ENCODE assay signal across 34 cellular contexts in the genomic region with DNA sequence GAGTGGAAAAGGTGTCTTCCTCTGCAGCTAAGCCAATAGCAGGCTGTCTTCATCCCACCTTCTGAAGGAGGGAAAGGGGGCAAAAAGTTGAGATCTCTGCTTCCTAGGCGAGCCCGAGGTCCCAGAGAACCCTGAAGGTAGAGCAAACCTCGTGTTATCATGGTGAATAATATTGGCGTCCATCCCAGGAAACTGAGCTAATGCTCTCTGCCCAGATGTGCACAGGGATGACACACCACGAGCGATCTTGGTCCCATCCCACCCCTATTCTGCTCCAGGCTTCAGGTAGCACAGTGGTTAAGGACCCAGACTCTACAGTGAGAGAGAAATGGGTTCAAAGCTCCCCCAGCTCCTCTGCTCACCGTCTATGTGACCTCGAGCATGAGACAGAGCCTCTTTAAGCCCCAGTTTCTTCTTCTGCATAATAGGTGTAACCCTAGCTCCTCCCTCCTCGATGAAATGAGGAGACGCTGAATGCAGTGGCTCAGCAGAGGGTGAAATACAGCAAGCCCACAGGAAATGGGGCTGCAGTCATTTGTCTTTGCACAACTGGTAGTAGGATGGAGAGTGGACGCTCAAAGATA. TPM values are rescaled to one million over a fixed set of nuclear protein-coding genes. Genes with fewer than 3 reads are reported as not detected.
DNase-seq lines count a peak whose midpoint lies in the region; ATAC-seq and TF ChIP-seq lines count a peak whose summit lies in the region.
"Had no signal": no experiment of that assay in that cellular context is flagged by ENCODE, and none has a peak within 500 bp of the region (broad histone marks: within the 10 kb centered on the region; RNA-seq: fewer than 3 reads in every experiment).

No MANE protein-coding gene starts in this region.

- H3K4me3 Mint-ChIP-seq in progenitor cell of endocrine pancreas (ENCODE audit: low read depth): no peak overlapping the region
- H3K4me3 Mint-ChIP-seq: activated naive CD4-positive, alpha-beta T cell treated with anti-CD3 and anti-CD28 coated beads for 36 hours; activated T-helper 1 cell treated with anti-CD3 and anti-CD28 coated beads, Interleukin-12 subunit alpha, Interleukin-12 subunit beta, Interleukin-2, Interleukin-4 antibody, amounts not matched to agents 30 ng/mL and 10 ng/mL and 1 ng/mL, durations not matched to agents 14 hours and 24 hours and 36 hours; CD8-positive, alpha-beta T cell; H9; IgD-negative memory B cell; mesothelial cell of epicardium; naive B cell; stimulated activated effector memory CD8-positive, alpha-beta T cell treated with anti-CD3 and anti-CD28 coated beads, Interleukin-12 subunit alpha, Interleukin-12 subunit beta, amount 100 ng/mL, for 72 hours had no signal

- peaks cover 4% of the 10 kb centered on the region for H3K9me3 Mint-ChIP-seq in progenitor cell of endocrine pancreas (ENCODE audit: low read depth)

- peaks cover 76% of the 10 kb centered on the region for H3K27me3 Mint-ChIP-seq in progenitor cell of endocrine pancreas

- in situ Hi-C loops in GM13976 (cut with MboI; ENCODE audit: low sequenced_read_pairs, unreplicated experiment): no loop called here

- no peaks in the 10 kb centered on the region; the same call in 1 of the 2 replicates for H3K9me3 ChIP-seq in MG63
- H3K9me3 ChIP-seq: adrenal gland, prostate gland had no signal

- H3K27ac Mint-ChIP-seq in progenitor cell of endocrine pancreas: no peak overlapping the region
- H3K27ac Mint-ChIP-seq: activated naive CD4-positive, alpha-beta T cell treated with anti-CD3 and anti-CD28 coated beads for 36 hours; activated T-helper 1 cell treated with anti-CD3 and anti-CD28 coated beads, Interleukin-12 subunit alpha, Interleukin-12 subunit beta, Interleukin-2, Interleukin-4 antibody, amounts not matched to agents 30 ng/mL and 10 ng/mL and 1 ng/mL, durations not matched to agents 14 hours and 24 hours and 36 hours; CD8-positive, alpha-beta T cell; H9; IgD-negative memory B cell; mesothelial cell of epicardium; stimulated activated effector memory CD8-positive, alpha-beta T cell treated with anti-CD3 and anti-CD28 coated beads, Interleukin-12 subunit alpha, Interleukin-12 subunit beta, amount 100 ng/mL, for 72 hours had no signal

- H3K4me1 Mint-ChIP-seq in progenitor cell of endocrine pancreas (ENCODE audit: low read depth): no peaks in the 10 kb centered on the region
- H3K4me1 Mint-ChIP-seq: H9; IgD-negative memory B cell; mesothelial cell of epicardium; naive B cell; stimulated activated effector memory CD8-positive, alpha-beta T cell treated with anti-CD3 and anti-CD28 coated beads, Interleukin-12 subunit alpha, Interleukin-12 subunit beta, amount 100 ng/mL, for 72 hours had no signal

- H3K36me3 Mint-ChIP-seq in progenitor cell of endocrine pancreas (ENCODE audit: insufficient read depth): no peaks in the 10 kb centered on the region
- H3K36me3 Mint-ChIP-seq: CD8-positive, alpha-beta T cell; IgD-negative memory B cell; mesothelial cell of epicardium; stimulated activated effector memory CD8-positive, alpha-beta T cell treated with anti-CD3 and anti-CD28 coated beads, Interleukin-12 subunit alpha, Interleukin-12 subunit beta, amount 100 ng/mL, for 72 hours had no signal

- H3K27me3 ChIP-seq in MG63: peaks cover 5% of the 10 kb centered on the region
- H3K27me3 ChIP-seq: adrenal gland, upper lobe of left lung had no signal

- DNase-seq in ELR (ENCODE audit: low read depth): peak; percentile 27
- peak; percentile 48 for DNase-seq in MG63
- DNase-seq in coronary artery (ENCODE audit: low spot score): peak; percentile 24
- DNase-seq in kidney tubule cell (ENCODE audit: low spot score): peak; percentile 44
- DNase-seq in GM13976 (ENCODE audit: low spot score): no peak
- DNase-seq in progenitor cell of endocrine pancreas (ENCODE audit: low spot score, unreplicated experiment): no peak
- DNase-seq: activated CD4-positive, alpha-beta T cell treated with anti-CD3 and anti-CD28 coated beads, Interleukin-2, amount 50 U/mL, for 4 hours; activated CD4-positive, CD25-positive, alpha-beta regulatory T cell; activated naive CD4-positive, alpha-beta T cell treated with anti-CD3 and anti-CD28 coated beads for 36 hours; adrenal gland; AML-193; CD8-positive, alpha-beta T cell; DMS 273 treated with DMSO at 0.1 percent for 48 hours; effector CD8-positive, alpha-beta T cell; H9; hypothalamus; left ventricle myocardium superior; naive B cell; NCI-H1092 treated with DMSO at 0.1 percent for 48 hours; NCI-H1930; NCI-H526; stimulated activated CD4-positive, alpha-beta T cell treated with anti-CD3 and anti-CD28 coated beads, Interleukin-12 subunit alpha, Interleukin-12 subunit beta, amount 100 ng/mL, for 4 hours; stimulated activated CD4-positive, alpha-beta T cell treated with anti-CD3 and anti-CD28 coated beads, Interleukin-4, amount 100 ng/mL, for 1 hour; substantia nigra; upper lobe of left lung had no signal

- TF ChIP-seq CTCF in coronary artery (IDR thresholded peaks at IDR 0.05) (no peak), GM13976 (IDR thresholded peaks at IDR 0.05; ENCODE audit: borderline replicate concordance, control extremely low read depth, extremely low read depth, insufficient read depth, missing control alignments) (no peak), progenitor cell of endocrine pancreas (IDR thresholded peaks at IDR 0.05; ENCODE audit: unreplicated experiment) (no peak)

- ATAC-seq in HG03135 (IDR thresholded peaks at IDR 0.05; ENCODE audit: unreplicated experiment): no peak
- ATAC-seq: CD8-positive, alpha-beta T cell; left ventricle myocardium superior; sciatic nerve; stimulated activated effector memory CD8-positive, alpha-beta T cell treated with anti-CD3 and anti-CD28 coated beads, Interleukin-12 subunit alpha, Interleukin-12 subunit beta, amount 100 ng/mL, for 72 hours had no signal

- H3K4me3 ChIP-seq in MG63 (no peak overlapping the region), coronary artery (no peak overlapping the region)
- H3K4me3 ChIP-seq: adrenal gland, prostate gland, upper lobe of left lung had no signal

- H3K27ac ChIP-seq in coronary artery: no peak overlapping the region
- H3K27ac ChIP-seq: adrenal gland, prostate gland, upper lobe of left lung had no signal

- H3K36me3 ChIP-seq in MG63: no peaks in the 10 kb centered on the region
- H3K36me3 ChIP-seq: adrenal gland, prostate gland, upper lobe of left lung had no signal

RNA-seq across cellular contexts. Expression of gene CEACAM20, which starts 9.9 kb away (rescaled TPM):
- not detected in 2 replicates for total RNA-seq in MG63 (2014; rRNA removed; shearing (Covaris generic); ENCODE audit: low replicate concordance)
- not detected in 2 replicates for total RNA-seq in progenitor cell of endocrine pancreas
- total RNA-seq: activated naive CD4-positive, alpha-beta T cell treated with anti-CD3 and anti-CD28 coated beads for 36 hours; activated T-helper 1 cell treated with anti-CD3 and anti-CD28 coated beads, Interleukin-12 subunit alpha, Interleukin-12 subunit beta, Interleukin-2, Interleukin-4 antibody, amounts not matched to agents 30 ng/mL and 10 ng/mL and 1 ng/mL, durations not matched to agents 14 hours and 24 hours and 36 hours; CD8-positive, alpha-beta T cell; H9; left ventricle myocardium superior; mesothelial cell of epicardium; sciatic nerve; SK-MEL-5; T-helper 1 cell treated with Interleukin-12 subunit alpha and Interleukin-12 subunit beta and Interleukin-4 antibody, amounts not matched to agents 30 ng/mL and 1 ng/mL, for 36 hours; upper lobe of left lung had no signal

RNA-seq across cellular contexts. Expression of gene ZNF180, which starts 39.0 kb away (rescaled TPM):
- 4.4 and 11.7 TPM in 2 replicates for total RNA-seq in MG63 (2014; rRNA removed; shearing (Covaris generic); ENCODE audit: low replicate concordance)
- total RNA-seq in progenitor cell of endocrine pancreas: 17.9 and 19.6 TPM in 2 replicates

Comparison
In these comparisons a context has a peak if more than half of its experiments do, and no peak if none do; other contexts are left out.
1. DNase-seq: peak in ELR (single experiment), MG63 (single experiment), coronary artery (single experiment) and kidney tubule cell (single experiment); none in GM13976 (single experiment) and progenitor cell of endocrine pancreas (single experiment).